Comparison of ENCODE assay signal across 27 cellular contexts in genomic region chr9:133579601-133580415, GRCh38. TPM values are rescaled to one million over a fixed set of nuclear protein-coding genes. Genes with fewer than 3 reads are reported as not detected.
"Had no signal": no experiment of that assay in that cellular context is flagged by ENCODE, and none has a peak within 500 bp of the region (broad histone marks: within the 10 kb centered on the region; RNA-seq: fewer than 3 reads in every experiment).

No MANE protein-coding gene starts in this region.

- H3K9ac ChIP-seq: parathyroid adenoma had no signal

- H3K4me3 Mint-ChIP-seq: activated naive CD4-positive, alpha-beta T cell treated with anti-CD3 and anti-CD28 coated beads, Interleukin-2, amount 50 U/mL, for 24 hours; immature natural killer cell; naive thymus-derived CD4-positive, alpha-beta T cell had no signal

- H3K9me3 Mint-ChIP-seq: activated naive CD4-positive, alpha-beta T cell treated with anti-CD3 and anti-CD28 coated beads, Interleukin-2, amount 50 U/mL, for 24 hours; immature natural killer cell had no signal

- H3K4me1 ChIP-seq: parathyroid adenoma had no signal

- H3K4me3 ChIP-seq: gastroesophageal sphincter, heart left ventricle, sigmoid colon, spleen had no signal

- H3K9me3 ChIP-seq: gastroesophageal sphincter, heart left ventricle, sigmoid colon, spleen had no signal

- H3K27ac Mint-ChIP-seq: activated naive CD4-positive, alpha-beta T cell treated with anti-CD3 and anti-CD28 coated beads, Interleukin-2, amount 50 U/mL, for 24 hours; immature natural killer cell; naive thymus-derived CD4-positive, alpha-beta T cell had no signal

- H3K36me3 ChIP-seq: gastroesophageal sphincter, heart left ventricle, sigmoid colon, spleen, WERI-Rb-1 had no signal

- H3K36me3 Mint-ChIP-seq: activated naive CD4-positive, alpha-beta T cell treated with anti-CD3 and anti-CD28 coated beads, Interleukin-2, amount 50 U/mL, for 24 hours; immature natural killer cell had no signal

- ATAC-seq: esophagus mucosa; gastroesophageal sphincter; heart left ventricle; naive thymus-derived CD4-positive, alpha-beta T cell had no signal

- H3K27ac ChIP-seq: gastroesophageal sphincter, heart left ventricle, parathyroid adenoma, spleen, WERI-Rb-1 had no signal

- DNase-seq: activated CD4-positive, alpha-beta T cell treated with anti-CD3 and anti-CD28 coated beads for 1 hour; activated CD8-positive, alpha-beta memory T cell treated with anti-CD3 and anti-CD28 coated beads for 24 hours; activated CD8-positive, alpha-beta memory T cell treated with anti-CD3 and anti-CD28 coated beads, Interleukin-2, amount 50 U/mL, for 48 hours; activated gamma-delta T cell; cerebellar nuclear complex; cortex of kidney; effector CD4-positive, alpha-beta T cell; immature natural killer cell; kidney glomerular epithelial cell; mesenchymal stem cell; naive thymus-derived CD4-positive, alpha-beta T cell; sigmoid colon; spleen; stimulated activated naive CD4-positive, alpha-beta T cell treated with Interleukin-2 at 50 U/mL for 16 hours; T-helper 2 cell; trophoblast cell; WERI-Rb-1 had no signal

RNA-seq across cellular contexts. Expression of gene FAM163B, which starts 29.4 kb away (rescaled TPM):
- total RNA-seq: astrocyte; bronchial epithelial cell; esophagus mucosa; gastroesophageal sphincter; heart left ventricle; lower leg skin; naive thymus-derived CD4-positive, alpha-beta T cell had no signal
- polyA plus RNA-seq: adipose tissue; immature natural killer cell; naive thymus-derived CD4-positive, alpha-beta T cell had no signal

RNA-seq across cellular contexts. Expression of gene ADAMTSL2, which starts 45.3 kb away (rescaled TPM):
- total RNA-seq: bronchial epithelial cell had no signal
- polyA plus RNA-seq: immature natural killer cell had no signal

RNA-seq across cellular contexts. Expression of gene MYMK, which starts 55.0 kb away (rescaled TPM):
- total RNA-seq: astrocyte; bronchial epithelial cell; esophagus mucosa; gastroesophageal sphincter; heart left ventricle; lower leg skin; mucosa of gallbladder; naive thymus-derived CD4-positive, alpha-beta T cell; sigmoid colon; spleen had no signal
- polyA plus RNA-seq: adipose tissue; heart left ventricle; immature natural killer cell; naive thymus-derived CD4-positive, alpha-beta T cell; sigmoid colon; spleen had no signal

RNA-seq across cellular contexts. Expression of gene DBH, which starts 56.4 kb away (rescaled TPM):
- total RNA-seq: astrocyte, bronchial epithelial cell, esophagus mucosa, gastroesophageal sphincter, sigmoid colon had no signal
- polyA plus RNA-seq: heart left ventricle, immature natural killer cell had no signal
